9 cellular contexts compared by ENCODE assay signal in genomic region chr5:116137544-116138378, GRCh38. TPM values are rescaled to one million over a fixed set of nuclear protein-coding genes. Genes with fewer than 3 reads are reported as not detected.
A peak's percentile ranks its signal among the peaks of the same experiment; 100 is the strongest.
DNase-seq lines count a peak whose midpoint lies in the region; ATAC-seq and TF ChIP-seq lines count a peak whose summit lies in the region.
"Had no signal": no experiment of that assay in that cellular context is flagged by ENCODE, and none has a peak within 500 bp of the region (broad histone marks: within the 10 kb centered on the region; RNA-seq: fewer than 3 reads in every experiment).

No MANE protein-coding gene starts in this region.

- no peaks in the 10 kb centered on the region for H3K9me3 Mint-ChIP-seq in naive thymus-derived CD8-positive, alpha-beta T cell
- no peaks in the 10 kb centered on the region for H3K9me3 Mint-ChIP-seq in activated naive CD4-positive, alpha-beta T cell treated with anti-CD3 and anti-CD28 coated beads for 36 hours

- peaks cover 0 to 20% (median 4%) of the 10 kb centered on the region in 3 donors for H3K36me3 Mint-ChIP-seq in naive thymus-derived CD8-positive, alpha-beta T cell
- peaks cover 5% of the 10 kb centered on the region for H3K36me3 Mint-ChIP-seq in activated naive CD4-positive, alpha-beta T cell treated with anti-CD3 and anti-CD28 coated beads for 36 hours (ENCODE audit: low read depth)

- in situ Hi-C loops in GM13976 (cut with MboI; ENCODE audit: low sequenced_read_pairs, unreplicated experiment), result loop anchor here (25.0 kb wide), 2 partner anchors 400 to 800 kb away; no protein-coding TSS in a partner anchor

- DNase-seq in AG09309 (ENCODE audit: low read depth), result peak; percentile 11
- peak; percentile 32 for DNase-seq in GM13976 (ENCODE audit: low spot score)
- DNase-seq in LHCN-M2 (ENCODE audit: low read depth), result peak; percentile 52
- DNase-seq in RKO (ENCODE audit: low spot score), result peak; percentile 72
- DNase-seq in epidermal melanocyte (ENCODE audit: insufficient read length, low spot score), result peak; percentile 39
- DNase-seq in naive thymus-derived CD8-positive, alpha-beta T cell, result peak in 3 of 10 donors; percentile 50 to 56 (median 56)
- DNase-seq in activated naive CD4-positive, alpha-beta T cell treated with anti-CD3 and anti-CD28 coated beads, Interleukin-2, amount 50 U/mL, for 16 hours, result no peak
- DNase-seq in activated naive CD4-positive, alpha-beta T cell treated with anti-CD3 and anti-CD28 coated beads for 36 hours, result no peak

- ATAC-seq in naive thymus-derived CD8-positive, alpha-beta T cell, result no peak

- H3K4me1 Mint-ChIP-seq in naive thymus-derived CD8-positive, alpha-beta T cell, result peaks cover 6 to 32% (median 28%) of the 10 kb centered on the region in 4 donors
- peaks cover 22% of the 10 kb centered on the region for H3K4me1 Mint-ChIP-seq in activated naive CD4-positive, alpha-beta T cell treated with anti-CD3 and anti-CD28 coated beads for 36 hours (ENCODE audit: low read depth)

- H3K27ac Mint-ChIP-seq in naive thymus-derived CD8-positive, alpha-beta T cell, result peak overlapping the region in 9 of 10 donors; percentile 13 to 81 (median 71)
- no peak overlapping the region for H3K27ac Mint-ChIP-seq in activated naive CD4-positive, alpha-beta T cell treated with anti-CD3 and anti-CD28 coated beads for 36 hours

- H3K4me3 Mint-ChIP-seq in naive thymus-derived CD8-positive, alpha-beta T cell, result peak overlapping the region in 1 of 10 donors; percentile 20
- H3K4me3 Mint-ChIP-seq in activated naive CD4-positive, alpha-beta T cell treated with anti-CD3 and anti-CD28 coated beads for 36 hours, result no peak overlapping the region

- CTCF ChIA-PET in activated naive CD4-positive, alpha-beta T cell treated with anti-CD3 and anti-CD28 coated beads for 36 hours (lab: Charles Lee), result interaction anchor here (0.6 to 1.9 kb wide), 9 partner anchors 25 to 812 kb away, joined by 3 to 6 read pairs (median 4); no protein-coding TSS in a partner anchor

- no peaks in the 10 kb centered on the region for H3K27me3 Mint-ChIP-seq in naive thymus-derived CD8-positive, alpha-beta T cell
- H3K27me3 Mint-ChIP-seq in activated naive CD4-positive, alpha-beta T cell treated with anti-CD3 and anti-CD28 coated beads for 36 hours (ENCODE audit: low read depth), result no peaks in the 10 kb centered on the region

- H3K4me3 ChIP-seq in AG09309 (ENCODE audit: control insufficient read depth, low read depth, low read length), result no peak overlapping the region
- H3K4me3 ChIP-seq: HAP-1 had no signal

- intact Hi-C loops in activated naive CD4-positive, alpha-beta T cell treated with anti-CD3 and anti-CD28 coated beads for 36 hours (cut with micrococcal nuclease), result loop anchor here (1.0 to 10.0 kb wide), 4 partner anchors 357 to 811 kb away; partner anchors contain the start of gene SEMA6A

- POLR2A ChIA-PET in naive thymus-derived CD8-positive, alpha-beta T cell (lab: Charles Lee), result no interaction called here

- TF ChIP-seq CTCF in AG09309 (IDR thresholded peaks at IDR 0.05; ENCODE audit: control insufficient read depth, insufficient read depth, low read depth, low read length, missing control alignments), result peak; percentile 73
- TF ChIP-seq CTCF in GM13976 (IDR thresholded peaks at IDR 0.05; ENCODE audit: borderline replicate concordance, control extremely low read depth, extremely low read depth, insufficient read depth, missing control alignments), result peak; percentile 52

RNA-seq across cellular contexts. Expression of gene COMMD10, which starts 52.9 kb away (rescaled TPM):
- 33.3 and 37.7 TPM in 2 replicates for total RNA-seq in LHCN-M2 (2014; rRNA removed)
- polyA plus RNA-seq in LHCN-M2 (2012), result 21.3 TPM
- total RNA-seq in naive thymus-derived CD8-positive, alpha-beta T cell, result 10 to 100 TPM; 24.3 to 29.0 TPM
- 10 to 100 TPM; 31.7 to 35.3 (median 32.5) TPM for polyA plus RNA-seq in naive thymus-derived CD8-positive, alpha-beta T cell
- 10 to 100 TPM; 30.0 to 30.9 TPM for total RNA-seq in activated naive CD4-positive, alpha-beta T cell treated with anti-CD3 and anti-CD28 coated beads for 36 hours

Comparison
In these comparisons a context has a peak if more than half of its experiments do, and no peak if none do; other contexts are left out.
1. DNase-seq: peak in AG09309 (single experiment), GM13976 (single experiment), LHCN-M2 (single experiment), RKO (single experiment) and epidermal melanocyte (single experiment); none in activated naive CD4-positive, alpha-beta T cell treated with anti-CD3 and anti-CD28 coated beads, Interleukin-2, amount 50 U/mL, for 16 hours (single experiment) and activated naive CD4-positive, alpha-beta T cell treated with anti-CD3 and anti-CD28 coated beads for 36 hours (single experiment).